In the genomic region with DNA sequence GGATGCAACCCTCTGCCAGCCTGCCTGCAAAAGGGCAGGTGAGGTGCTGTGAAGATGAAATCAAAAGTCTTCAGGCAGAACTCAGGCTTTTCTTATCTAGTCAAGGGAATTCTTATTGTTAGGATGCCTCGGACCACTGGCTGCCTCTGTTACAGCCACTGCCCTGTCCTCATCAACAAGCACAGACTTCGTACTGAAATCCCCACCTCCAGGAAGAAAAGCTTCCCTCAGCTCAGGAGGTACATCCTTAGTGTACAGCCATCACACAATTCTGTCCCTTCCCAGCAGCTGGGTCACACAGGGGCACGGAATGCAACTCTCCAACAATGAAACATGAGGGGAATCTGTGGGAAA, we compare ENCODE assay signal across 20 cellular contexts. TPM values are rescaled to one million over a fixed set of nuclear protein-coding genes. Genes with fewer than 3 reads are reported as not detected.
DNase-seq lines count a peak whose midpoint lies in the region; ATAC-seq and TF ChIP-seq lines count a peak whose summit lies in the region.
"Had no signal": no experiment of that assay in that cellular context is flagged by ENCODE, and none has a peak within 500 bp of the region (broad histone marks: within the 10 kb centered on the region; RNA-seq: fewer than 3 reads in every experiment).

No MANE protein-coding gene starts in this region.

- no peak for DNase-seq in SJCRH30
- DNase-seq in glutamatergic neuron: no peak
- DNase-seq in psoas muscle: no peak
- DNase-seq in NCI-H146 (lab: John Stamatoyannopoulos, UW): no peak
- no peak for DNase-seq in NCI-H510A treated with DMSO at 0.1 percent for 48 hours (lab: John Stamatoyannopoulos, UW)
- no peak for DNase-seq in stimulated activated naive CD4-positive, alpha-beta T cell (lab: John Stamatoyannopoulos, UW)
- no peak for DNase-seq in cerebellar nuclear complex (lab: John Stamatoyannopoulos, UW)
- DNase-seq: ACHN; Calu3; CD4-positive, CD25-positive, alpha-beta regulatory T cell; H9; Kasumi-1; NCI-H1105 treated with DMSO at 0.1 percent for 48 hours; NCI-H1930; NCI-H2171 treated with DMSO at 0.1 percent for 48 hours had no signal

- H3K36me3 Mint-ChIP-seq in glutamatergic neuron (ENCODE audit: unreplicated experiment): peaks cover 4% of the 10 kb centered on the region

- peaks cover 8% of the 10 kb centered on the region for H3K27me3 Mint-ChIP-seq in glutamatergic neuron (ENCODE audit: unreplicated experiment)
- H3K27me3 Mint-ChIP-seq: CD4-positive, CD25-positive, alpha-beta regulatory T cell had no signal

- no peaks in the 10 kb centered on the region for H3K9me3 ChIP-seq in SJCRH30 (replicated peaks)
- H3K9me3 ChIP-seq in psoas muscle: no peaks in the 10 kb centered on the region

- intact Hi-C loops in psoas muscle (cut with DNase I): loop anchor here in 1 of 2 donors (5.0 kb wide), 1 partner anchor 993 kb away; no protein-coding TSS in a partner anchor

- H3K4me1 ChIP-seq in SJCRH30 (peaks cover 34% of the 10 kb centered on the region), psoas muscle (peaks cover 32% of the 10 kb centered on the region)

- peak overlapping the region; percentile 43 for H3K27ac ChIP-seq in SJCRH30
- H3K27ac ChIP-seq in angular gyrus (ENCODE audit: low read depth, low read length): peak overlapping the region; percentile 97
- H3K27ac ChIP-seq in psoas muscle: peak overlapping the region; percentile 70

- ATAC-seq in psoas muscle: peak in 3 of 4 donors; percentile 2 to 21 (median 14)

- H3K4me3 ChIP-seq in SJCRH30: no peak overlapping the region
- H3K4me3 ChIP-seq in psoas muscle: no peak overlapping the region

- H3K9me3 Mint-ChIP-seq in glutamatergic neuron (ENCODE audit: unreplicated experiment): peaks cover 9% of the 10 kb centered on the region
- H3K9me3 Mint-ChIP-seq: CD4-positive, CD25-positive, alpha-beta regulatory T cell; H9 had no signal

- H3K36me3 ChIP-seq in SJCRH30 (peaks cover 2% of the 10 kb centered on the region; the same call in 1 of the 2 replicates), psoas muscle (ENCODE audit: insufficient read depth in 1 of 2, low read depth in 1 of 2) (peaks cover 0 to 76% of the 10 kb centered on the region in 2 donors)

- H3K4me3 Mint-ChIP-seq in glutamatergic neuron (ENCODE audit: unreplicated experiment): peak overlapping the region; percentile 20
- H3K4me3 Mint-ChIP-seq: H9 had no signal

- 36 to 59% (median 39%) methylated on average over 3 of the region's 3 CpGs for WGBS in psoas muscle, 3 donors

- H3K27me3 ChIP-seq in SJCRH30 (no peaks in the 10 kb centered on the region), psoas muscle (ENCODE audit: insufficient read depth in 3 of 3, low read length in 2 of 3) (no peaks in the 10 kb centered on the region)

- peak overlapping the region; percentile 81 for H3K27ac Mint-ChIP-seq in glutamatergic neuron (ENCODE audit: unreplicated experiment)
- H3K27ac Mint-ChIP-seq: CD4-positive, CD25-positive, alpha-beta regulatory T cell had no signal

- H3K4me1 Mint-ChIP-seq in glutamatergic neuron (ENCODE audit: low read depth, unreplicated experiment): peaks cover 15% of the 10 kb centered on the region

- TF ChIP-seq CTCF in glutamatergic neuron (IDR thresholded peaks at IDR 0.05; ENCODE audit: partially characterized antibody, unreplicated experiment) (no peak), psoas muscle (IDR thresholded peaks at IDR 0.05) (no peak)

RNA-seq across cellular contexts. Expression of a gene that starts 10.1 kb away (rescaled TPM):
- under 0.01 TPM in 1 of 2 replicates, not detected in the other for total RNA-seq in SJCRH30 (2014; rRNA removed; shearing (Covaris generic))
- total RNA-seq in glutamatergic neuron (ENCODE audit: unreplicated experiment) (not detected), psoas muscle (not detected)
- polyA plus RNA-seq in psoas muscle: not detected
- total RNA-seq: Calu3; CD4-positive, CD25-positive, alpha-beta regulatory T cell; H9; HT-29; NCI-H460; RPMI7951 had no signal
- polyA plus RNA-seq: CD4-positive, CD25-positive, alpha-beta regulatory T cell; IMR-90 had no signal

Comparison
In these comparisons a context has a peak if more than half of its experiments do, and no peak if none do; other contexts are left out.
1. H3K27ac ChIP-seq: peak in every context shown above with its lines; median percentile 97 in angular gyrus; 70 in psoas muscle; 43 in SJCRH30.